Comparison of ENCODE assay signal across 33 cellular contexts in the genomic region with DNA sequence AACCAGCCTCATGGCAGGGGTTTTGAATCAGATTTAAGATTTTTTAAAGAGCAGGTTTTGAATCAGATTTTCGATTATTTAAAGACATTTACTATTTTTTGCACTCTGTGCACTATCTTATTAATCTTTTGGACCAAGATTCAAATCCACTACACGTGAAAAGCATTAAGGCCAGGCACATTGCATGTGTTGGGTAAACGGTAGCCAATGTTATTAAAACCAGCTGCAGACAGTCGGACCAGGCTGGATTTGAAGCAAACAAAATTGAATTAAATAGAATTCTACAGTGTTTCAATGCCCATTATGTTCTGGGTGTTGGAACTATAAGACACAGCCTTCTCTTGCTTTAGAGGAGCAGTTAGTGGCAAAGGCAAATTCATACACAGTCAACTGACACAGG. TPM values are rescaled to one million over a fixed set of nuclear protein-coding genes. Genes with fewer than 3 reads are reported as not detected.
"Had no signal": no experiment of that assay in that cellular context is flagged by ENCODE, and none has a peak within 500 bp of the region (broad histone marks: within the 10 kb centered on the region; RNA-seq: fewer than 3 reads in every experiment).

No MANE protein-coding gene starts in this region.

- H3K27ac ChIP-seq: adrenal gland, body of pancreas, esophagus muscularis mucosa, gastroesophageal sphincter, VCaP had no signal

- H3K27ac Mint-ChIP-seq: activated CD8-positive, alpha-beta T cell treated with anti-CD3 and anti-CD28 coated beads for 36 hours; activated naive CD4-positive, alpha-beta T cell treated with anti-CD3 and anti-CD28 coated beads for 36 hours; activated naive CD4-positive, alpha-beta T cell treated with anti-CD3 and anti-CD28 coated beads, Interleukin-2, amount 50 U/mL, for 24 hours; activated naive CD8-positive, alpha-beta T cell treated with anti-CD3 and anti-CD28 coated beads for 36 hours; activated naive CD8-positive, alpha-beta T cell treated with anti-CD3 and anti-CD28 coated beads, Interleukin-2, amount 50 U/mL, for 24 hours; activated T-helper 17 cell treated with anti-CD3 and anti-CD28 coated beads, Interleukin-2, amount 50 U/mL, for 72 hours; effector memory CD8-positive, alpha-beta T cell; WTC11 had no signal

- H3K27me3 ChIP-seq: adrenal gland, body of pancreas had no signal

- H3K9me3 Mint-ChIP-seq: activated CD8-positive, alpha-beta T cell treated with anti-CD3 and anti-CD28 coated beads for 36 hours; activated naive CD4-positive, alpha-beta T cell treated with anti-CD3 and anti-CD28 coated beads for 36 hours; activated naive CD4-positive, alpha-beta T cell treated with anti-CD3 and anti-CD28 coated beads, Interleukin-2, amount 50 U/mL, for 24 hours; activated naive CD8-positive, alpha-beta T cell treated with anti-CD3 and anti-CD28 coated beads for 36 hours; activated naive CD8-positive, alpha-beta T cell treated with anti-CD3 and anti-CD28 coated beads, Interleukin-2, amount 50 U/mL, for 24 hours; activated T-cell treated with anti-CD3 and anti-CD28 coated beads, Interleukin-2, amount 50 U/mL, for 4 hours; activated T-helper 17 cell treated with anti-CD3 and anti-CD28 coated beads, Interleukin-2, amount 50 U/mL, for 72 hours; effector memory CD8-positive, alpha-beta T cell; WTC11 had no signal

- H3K4me3 Mint-ChIP-seq: activated CD8-positive, alpha-beta T cell treated with anti-CD3 and anti-CD28 coated beads for 36 hours; activated naive CD4-positive, alpha-beta T cell treated with anti-CD3 and anti-CD28 coated beads for 36 hours; activated naive CD4-positive, alpha-beta T cell treated with anti-CD3 and anti-CD28 coated beads, Interleukin-2, amount 50 U/mL, for 24 hours; activated naive CD8-positive, alpha-beta T cell treated with anti-CD3 and anti-CD28 coated beads for 36 hours; activated naive CD8-positive, alpha-beta T cell treated with anti-CD3 and anti-CD28 coated beads, Interleukin-2, amount 50 U/mL, for 24 hours; activated T-cell treated with anti-CD3 and anti-CD28 coated beads, Interleukin-2, amount 50 U/mL, for 4 hours; activated T-helper 17 cell treated with anti-CD3 and anti-CD28 coated beads, Interleukin-2, amount 50 U/mL, for 72 hours; effector memory CD8-positive, alpha-beta T cell; WTC11 had no signal

- DNase-seq: activated CD4-positive, alpha-beta T cell treated with anti-CD3 and anti-CD28 coated beads for 48 hours; activated CD4-positive, alpha-beta T cell treated with anti-CD3 and anti-CD28 coated beads, Interleukin-2, amount 50 U/mL, for 1 hour; activated CD4-positive, alpha-beta T cell treated with anti-CD3 and anti-CD28 coated beads, Interleukin-2, amount 50 U/mL, for 48 hours; activated CD8-positive, alpha-beta memory T cell treated with anti-CD3 and anti-CD28 coated beads for 24 hours; activated CD8-positive, alpha-beta T cell treated with anti-CD3 and anti-CD28 coated beads for 36 hours; activated effector memory CD4-positive, alpha-beta T cell treated with Interleukin-2 at 50 U/mL for 16 hours; activated naive CD4-positive, alpha-beta T cell treated with anti-CD3 and anti-CD28 coated beads for 36 hours; activated naive CD8-positive, alpha-beta T cell treated with anti-CD3 and anti-CD28 coated beads for 36 hours; activated naive CD8-positive, alpha-beta T cell treated with anti-CD3 and anti-CD28 coated beads, Interleukin-2, amount 50 U/mL, for 24 hours; activated T-cell treated with anti-CD3 and anti-CD28 coated beads, Interleukin-2, amount 50 U/mL, for 4 hours; adrenal gland; amygdala; aorta; body of pancreas; caudate nucleus; cortex of kidney; dermis blood vessel endothelial cell; effector CD4-positive, alpha-beta T cell; effector memory CD8-positive, alpha-beta T cell; erythroblast; foreskin melanocyte; T-helper 2 cell had no signal

- ATAC-seq: activated CD4-positive, CD25-positive, alpha-beta regulatory T cell treated with anti-CD3 and anti-CD28 coated beads, Interleukin-2, amount 50 U/mL, for 24 hours; activated CD8-positive, alpha-beta T cell treated with anti-CD3 and anti-CD28 coated beads for 36 hours; activated naive CD8-positive, alpha-beta T cell treated with anti-CD3 and anti-CD28 coated beads, Interleukin-2, amount 50 U/mL, for 24 hours; activated T-cell treated with anti-CD3 and anti-CD28 coated beads, Interleukin-2, amount 50 U/mL, for 4 hours; activated T-helper 17 cell treated with anti-CD3 and anti-CD28 coated beads, Interleukin-2, amount 50 U/mL, for 72 hours; body of pancreas; effector memory CD8-positive, alpha-beta T cell; gastroesophageal sphincter; WTC11 had no signal

- H3K9me3 ChIP-seq: adrenal gland, body of pancreas, esophagus muscularis mucosa, gastroesophageal sphincter had no signal

- H3K36me3 ChIP-seq: adrenal gland, esophagus muscularis mucosa, gastroesophageal sphincter had no signal

- H3K4me1 ChIP-seq: adrenal gland, body of pancreas, esophagus muscularis mucosa, gastroesophageal sphincter had no signal

- H3K36me3 Mint-ChIP-seq: activated naive CD4-positive, alpha-beta T cell treated with anti-CD3 and anti-CD28 coated beads, Interleukin-2, amount 50 U/mL, for 24 hours; activated naive CD8-positive, alpha-beta T cell treated with anti-CD3 and anti-CD28 coated beads for 36 hours had no signal

- H3K4me3 ChIP-seq: adrenal gland, body of pancreas, esophagus muscularis mucosa, gastroesophageal sphincter had no signal

RNA-seq across cellular contexts. Expression of gene HLA-DOA, which starts 7.7 kb away (rescaled TPM):
- total RNA-seq: chondrocyte, dermis blood vessel endothelial cell, fibroblast of lung, fibroblast of villous mesenchyme, glomerular endothelial cell had no signal
- polyA plus RNA-seq: fibroblast of lung had no signal
